ENCODE assay signal across 10 cellular contexts in the genomic region with DNA sequence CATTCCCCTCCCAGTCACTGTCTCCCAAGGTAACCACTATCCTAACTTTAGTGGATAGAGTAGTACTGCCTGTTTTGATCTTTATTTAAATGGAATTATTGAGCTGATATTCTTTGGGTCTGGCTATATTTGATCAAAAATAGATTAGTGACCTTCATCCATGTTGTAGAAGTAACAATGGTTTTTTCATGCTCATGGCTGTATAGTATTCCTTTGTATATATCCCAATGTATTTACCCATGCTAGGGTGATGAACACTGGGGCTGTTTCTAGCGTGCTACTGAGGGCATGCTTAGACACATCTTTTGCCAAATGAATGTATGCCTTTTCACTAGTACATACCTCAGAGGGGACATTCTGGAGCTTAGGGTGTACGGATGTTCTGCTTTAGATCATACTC. TPM values are rescaled to one million over a fixed set of nuclear protein-coding genes. Genes with fewer than 3 reads are reported as not detected.
"Had no signal": no experiment of that assay in that cellular context is flagged by ENCODE, and none has a peak within 500 bp of the region (broad histone marks: within the 10 kb centered on the region; RNA-seq: fewer than 3 reads in every experiment).

No MANE protein-coding gene starts in this region.

- FAIRE-seq: HepG2, HTR-8/SVneo had no signal

- H3K9ac ChIP-seq: KMS-11 had no signal

- H3K4me2 ChIP-seq: KMS-11 had no signal

- H3K27ac Mint-ChIP-seq: IgD-negative memory B cell had no signal

- H3K27ac ChIP-seq: HL-60, KMS-11 had no signal

- H3K4me3 Mint-ChIP-seq: IgD-negative memory B cell had no signal

- ATAC-seq: HepG2 had no signal

- DNase-seq: IMR-90, KBM-7, KG1 had no signal

RNA-seq across cellular contexts. Expression of a gene that starts 10.1 kb away (rescaled TPM):
- total RNA-seq: HepG2, HT-29, HT1080, IMR-90 had no signal
- polyA plus RNA-seq: HepG2, IgD-negative memory B cell, IMR-90 had no signal

RNA-seq across cellular contexts. Expression of a gene that starts 58.5 kb away (rescaled TPM):
- total RNA-seq: HepG2, HT-29, HT1080, IMR-90 had no signal
- polyA plus RNA-seq: HepG2, IgD-negative memory B cell, IMR-90 had no signal
